Comparison of ENCODE assay signal across 25 cellular contexts in the genomic region with DNA sequence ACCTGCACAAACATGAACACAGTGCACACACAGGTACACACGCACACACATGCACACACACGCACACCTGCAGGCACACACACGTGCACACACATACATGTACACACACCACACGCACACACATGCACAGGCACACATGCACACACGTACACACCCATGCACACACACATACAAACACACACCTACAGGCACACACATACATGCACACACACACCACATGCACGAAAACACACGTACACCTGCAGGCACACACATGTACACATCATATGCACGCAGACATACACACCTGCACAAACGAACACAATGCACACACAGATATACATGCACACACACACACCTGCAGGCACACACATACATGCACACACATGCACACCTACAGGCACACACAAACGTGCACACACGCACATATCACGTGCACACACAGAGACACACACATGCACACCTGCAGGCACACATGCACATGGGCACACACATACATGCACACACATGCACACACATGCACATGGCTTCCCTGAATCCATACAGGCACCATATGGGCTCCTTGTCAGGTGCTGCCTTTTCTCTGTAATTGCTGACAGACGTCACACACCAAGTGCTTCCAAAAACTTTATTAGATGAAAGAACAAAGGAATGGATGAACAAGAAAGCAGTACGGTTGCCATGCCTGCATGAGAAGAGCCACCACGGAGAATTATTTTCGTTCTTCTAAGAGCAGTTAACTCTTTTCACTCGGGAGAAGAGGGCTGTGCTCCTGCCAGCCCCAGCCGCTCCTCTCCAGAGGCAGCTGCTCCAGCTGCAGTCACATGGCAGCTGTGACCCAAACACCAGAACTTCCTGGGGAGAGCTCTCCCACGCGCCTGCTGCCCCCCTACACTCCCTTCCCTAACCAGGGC. TPM values are rescaled to one million over a fixed set of nuclear protein-coding genes. Genes with fewer than 3 reads are reported as not detected.
DNase-seq lines count a peak whose midpoint lies in the region; ATAC-seq, FAIRE-seq and TF ChIP-seq lines count a peak whose summit lies in the region.
"Had no signal": no experiment of that assay in that cellular context is flagged by ENCODE, and none has a peak within 500 bp of the region (broad histone marks: within the 10 kb centered on the region; RNA-seq: fewer than 3 reads in every experiment).

No MANE protein-coding gene starts in this region.

- H3K27ac ChIP-seq in A549, result no peak overlapping the region
- no peak overlapping the region for H3K27ac ChIP-seq in RWPE2 (ENCODE audit: poor library complexity, severe bottlenecking)
- H3K27ac ChIP-seq: gastrocnemius medialis, right lobe of liver, tibial artery had no signal

- ATAC-seq in A549, result no peak
- ATAC-seq in RWPE2 (ENCODE audit: low read depth), result no peak
- no peak for ATAC-seq in left lobe of liver
- ATAC-seq in GM18520 (IDR thresholded peaks at IDR 0.05; ENCODE audit: unreplicated experiment), result no peak
- ATAC-seq: activated T-cell treated with anti-CD3 and anti-CD28 coated beads, Interleukin-2, amount 50 U/mL, for 4 hours; gastrocnemius medialis; GM23338; mucosa of descending colon; right lobe of liver had no signal

- DNase-seq in A549 (ENCODE audit: low read depth in 1 of 2, low spot score in 1 of 2) (no peak), COR-L47 (lab: John Stamatoyannopoulos, UW) (peak; percentile 34), RWPE2 (ENCODE audit: low spot score) (peak; percentile 12), left lobe of liver (ENCODE audit: low spot score) (peak; percentile 8), GDM1 (lab: John Stamatoyannopoulos, UW) (no peak)
- DNase-seq in stimulated activated CD4-positive, alpha-beta T cell treated with anti-CD3 and anti-CD28 coated beads, Interleukin-4, amount 100 ng/mL, for 4 hours, result no peak
- no peak for DNase-seq in activated CD4-positive, alpha-beta T cell treated with anti-CD3 and anti-CD28 coated beads, Interleukin-2, amount 50 U/mL, for 4 hours
- DNase-seq: activated CD4-positive, alpha-beta T cell treated with anti-CD3 and anti-CD28 coated beads for 4 hours; activated T-cell treated with anti-CD3 and anti-CD28 coated beads, Interleukin-2, amount 50 U/mL, for 4 hours; CD4-positive, alpha-beta T cell; gastrocnemius medialis; hippocampal formation; NCI-H1092; NCI-H2029; NCI-H510A treated with DMSO at 0.1 percent for 48 hours; stimulated activated CD4-positive, alpha-beta T cell treated with anti-CD3 and anti-CD28 coated beads, Interleukin-15, amount 100 ng/mL, for 24 hours had no signal

- no peak for TF ChIP-seq RAD21 in A549 (conservative IDR thresholded peaks at IDR 0.05 in 1 of 2, IDR thresholded peaks at IDR 0.05 in 1 of 2)

- 64% methylated on average over 18 of the region's 20 CpGs for WGBS in A549 (ENCODE audit: missing lambda C conversion rate)

- no peak for TF ChIP-seq EP300 in A549 (IDR thresholded peaks at IDR 0.05)

- no peak for FAIRE-seq in A549 (lab: Jason Lieb, UNC)
- FAIRE-seq: GM18507, islet of Langerhans had no signal

- POLR2A ChIA-PET in A549 (lab: Yijun Ruan, JAX), result no interaction called here

- CTCF ChIA-PET in A549 (lab: Yijun Ruan, JAX), result no interaction called here

- no peak overlapping the region for H3K4me2 ChIP-seq in A549
- H3K4me2 ChIP-seq: GM23338 had no signal

- H3K36me3 ChIP-seq in RWPE2 (ENCODE audit: low read depth), result no peaks in the 10 kb centered on the region
- H3K36me3 ChIP-seq: gastrocnemius medialis, right lobe of liver had no signal

- no peaks in the 10 kb centered on the region for H3K4me1 ChIP-seq in A549
- H3K4me1 ChIP-seq in RWPE2 (ENCODE audit: insufficient read depth, poor library complexity, severe bottlenecking), result no peaks in the 10 kb centered on the region
- H3K4me1 ChIP-seq: gastrocnemius medialis, right lobe of liver had no signal

- H3K9me3 ChIP-seq in A549, result peaks cover 2% of the 10 kb centered on the region; the same call in 1 of the 3 replicates
- H3K9me3 ChIP-seq in RWPE2 (ENCODE audit: severe bottlenecking), result no peaks in the 10 kb centered on the region
- H3K9me3 ChIP-seq: gastrocnemius medialis, mucosa of descending colon, right lobe of liver had no signal

- no peaks in the 10 kb centered on the region for H3K27me3 ChIP-seq in RWPE2 (ENCODE audit: insufficient read depth, poor library complexity, severe bottlenecking)
- H3K27me3 ChIP-seq: gastrocnemius medialis, right lobe of liver, tibial artery had no signal

- TF ChIP-seq POLR2A in A549 (IDR thresholded peaks at IDR 0.05; ENCODE audit: low read length), result 0 out of 2 replicates have a peak, but pooled peaks have one; percentile 20

- H3K4me3 ChIP-seq in A549 (no peak overlapping the region), RWPE2 (ENCODE audit: severe bottlenecking) (no peak overlapping the region)
- H3K4me3 ChIP-seq: gastrocnemius medialis, GM23338, mucosa of descending colon, right lobe of liver, tibial artery had no signal

- TF ChIP-seq CTCF in A549 (IDR thresholded peaks at IDR 0.05) (no peak), RWPE2 (IDR thresholded peaks at IDR 0.05; ENCODE audit: poor library complexity, severe bottlenecking) (no peak)

TF ChIP-seq in A549, 52 proteins besides CTCF, POLR2A, EP300 and RAD21:
- TF ChIP-seq BHLHE40 (IDR thresholded peaks at IDR 0.05; ENCODE audit: low read depth, low read length), result no peak
- no peak for TF ChIP-seq POLR2AphosphoS2 (conservative IDR thresholded peaks at IDR 0.05; ENCODE audit: low read length)
- no peak for TF ChIP-seq ESRRA (IDR thresholded peaks at IDR 0.05; ENCODE audit: borderline replicate concordance, low read length)
- no peak for TF ChIP-seq JUNB (IDR thresholded peaks at IDR 0.05)
- TF ChIP-seq KDM1A (IDR thresholded peaks at IDR 0.05; ENCODE audit: low read depth), result no peak
- TF ChIP-seq HEYL (CRISPR knock-in tag; IDR thresholded peaks at IDR 0.05), result no peak
- TF ChIP-seq, protein P1, sequence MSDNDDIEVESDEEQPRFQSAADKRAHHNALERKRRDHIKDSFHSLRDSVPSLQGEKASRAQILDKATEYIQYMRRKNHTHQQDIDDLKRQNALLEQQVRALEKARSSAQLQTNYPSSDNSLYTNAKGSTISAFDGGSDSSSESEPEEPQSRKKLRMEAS (IDR thresholded peaks at IDR 0.05), result no peak
- TF ChIP-seq, protein P2, sequence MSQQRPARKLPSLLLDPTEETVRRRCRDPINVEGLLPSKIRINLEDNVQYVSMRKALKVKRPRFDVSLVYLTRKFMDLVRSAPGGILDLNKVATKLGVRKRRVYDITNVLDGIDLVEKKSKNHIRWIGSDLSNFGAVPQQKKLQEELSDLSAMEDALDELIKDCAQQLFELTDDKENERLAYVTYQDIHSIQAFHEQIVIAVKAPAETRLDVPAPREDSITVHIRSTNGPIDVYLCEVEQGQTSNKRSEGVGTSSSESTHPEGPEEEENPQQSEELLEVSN (IDR thresholded peaks at IDR 0.05; ENCODE audit: borderline replicate concordance, low read depth), result no peak

RNA-seq across cellular contexts. Expression of a gene that starts 57.2 kb away (rescaled TPM):
- polyA plus RNA-seq in A549 (2011; rRNA removed) (3.3 and 3.4 TPM in 2 replicates), A549 (2017; fragmentation: RNase III; extraction: RNeasy Plus Mini Kit Qiagen cat#74134 plus additional on column Dnase treatment) (4.0 to 5.4 TPM (median 4.5 TPM) in 3 replicates)
- polyA plus RNA-seq in A549 (2012; cell fraction: cytosol; rRNA removed), result 2.3 and 4.1 TPM in 2 replicates
- polyA plus RNA-seq in A549 (2012; cell fraction: nucleus; rRNA removed), result 11.3 and 14.6 TPM in 2 replicates
- 2.5 and 3.5 TPM in 2 replicates for polyA minus RNA-seq in A549 (2011; rRNA and poly(A)+ RNA removed)
- total RNA-seq in left lobe of liver, result 19.3 TPM

RNA-seq across cellular contexts. Expression of a gene that starts 57.4 kb away (rescaled TPM):
- polyA plus RNA-seq in A549 (2011; rRNA removed) (0.44 and 0.58 TPM in 2 replicates), A549 (2017; fragmentation: RNase III; extraction: RNeasy Plus Mini Kit Qiagen cat#74134 plus additional on column Dnase treatment) (1.1 to 1.9 TPM (median 1.5 TPM) in 3 replicates)
- 0.63 and 1.1 TPM in 2 replicates for polyA plus RNA-seq in A549 (2012; cell fraction: cytosol; rRNA removed)
- 3.9 and 6.1 TPM in 2 replicates for polyA plus RNA-seq in A549 (2012; cell fraction: nucleus; rRNA removed)
- polyA minus RNA-seq in A549 (2011; rRNA and poly(A)+ RNA removed), result 0.19 and 0.33 TPM in 2 replicates
- total RNA-seq in left lobe of liver, result 6.0 TPM
- total RNA-seq: G401, RPMI7951 had no signal

Comparison
In these comparisons a context has a peak if more than half of its experiments do, and no peak if none do; other contexts are left out.
1. DNase-seq: peak in COR-L47 (single experiment), RWPE2 (single experiment) and left lobe of liver (single experiment); none in A549 (0 of 2), GDM1 (single experiment), stimulated activated CD4-positive, alpha-beta T cell treated with anti-CD3 and anti-CD28 coated beads, Interleukin-4, amount 100 ng/mL, for 4 hours (0 of 2) and activated CD4-positive, alpha-beta T cell treated with anti-CD3 and anti-CD28 coated beads, Interleukin-2, amount 50 U/mL, for 4 hours (0 of 2).